Comparison of ENCODE assay signal across 8 cellular contexts in genomic region chr18:6885992-6886823, GRCh38.
A peak's percentile ranks its signal among the peaks of the same experiment; 100 is the strongest.
DNase-seq lines count a peak whose midpoint lies in the region; ATAC-seq and TF ChIP-seq lines count a peak whose summit lies in the region.

No MANE protein-coding gene starts in this region.

- H3K9me3 Mint-ChIP-seq in mesothelial cell of epicardium: no peaks in the 10 kb centered on the region

- no peaks in the 10 kb centered on the region for H3K27me3 Mint-ChIP-seq in mesothelial cell of epicardium (ENCODE audit: low read depth)

- ATAC-seq in RWPE2 (ENCODE audit: low read depth) (peak; percentile 61), GM19467 (IDR thresholded peaks at IDR 0.05; ENCODE audit: unreplicated experiment) (no peak)

- peaks cover 55% of the 10 kb centered on the region for H3K36me3 Mint-ChIP-seq in mesothelial cell of epicardium

- H3K36me3 ChIP-seq in RWPE2 (ENCODE audit: low read depth): no peaks in the 10 kb centered on the region

- H3K4me3 ChIP-seq in Jurkat, Clone E6-1 (ENCODE audit: low read length): no peak overlapping the region
- H3K4me3 ChIP-seq in RWPE2 (ENCODE audit: severe bottlenecking) (no peak overlapping the region), epithelial cell of esophagus (ENCODE audit: low read length) (no peak overlapping the region)

- peak; percentile 80 for TF ChIP-seq CTCF in RWPE2 (IDR thresholded peaks at IDR 0.05; ENCODE audit: poor library complexity, severe bottlenecking)
- peak; percentile 72 for TF ChIP-seq CTCF in epithelial cell of esophagus (IDR thresholded peaks at IDR 0.05; ENCODE audit: insufficient read depth, low read depth, low read length, missing control alignments)
- peak; percentile 82 for TF ChIP-seq CTCF in mesothelial cell of epicardium (IDR thresholded peaks at IDR 0.05; ENCODE audit: unreplicated experiment)

- no peak overlapping the region for H3K27ac ChIP-seq in RWPE2 (ENCODE audit: poor library complexity, severe bottlenecking)

- no peaks in the 10 kb centered on the region for H3K4me1 ChIP-seq in RWPE2 (ENCODE audit: insufficient read depth, poor library complexity, severe bottlenecking)

- H3K4me3 Mint-ChIP-seq in mesothelial cell of epicardium: no peak overlapping the region

- DNase-seq in DMS 273 (lab: John Stamatoyannopoulos, UW; ENCODE audit: unreplicated experiment): peak; percentile 74
- DNase-seq in DMS 273 treated with DMSO at 0.1 percent for 48 hours (lab: John Stamatoyannopoulos, UW): no peak
- DNase-seq in Jurkat, Clone E6-1 (ENCODE audit: low read depth, low spot score): peak; percentile 14
- DNase-seq in RWPE2 (ENCODE audit: low spot score): no peak
- DNase-seq in epithelial cell of esophagus (ENCODE audit: low read depth): peak; percentile 61
- peak in 1 of 2 experiments; percentile 62 for DNase-seq in mesothelial cell of epicardium (ENCODE audit: low spot score in 2 of 2, unreplicated experiment in 2 of 2)
- DNase-seq in stimulated activated naive CD4-positive, alpha-beta T cell (lab: John Stamatoyannopoulos, UW): no peak

- peak overlapping the region; percentile 99 for H3K27ac Mint-ChIP-seq in mesothelial cell of epicardium

- no peaks in the 10 kb centered on the region for H3K27me3 ChIP-seq in RWPE2 (ENCODE audit: insufficient read depth, poor library complexity, severe bottlenecking)

- peaks cover 43% of the 10 kb centered on the region for H3K4me1 Mint-ChIP-seq in mesothelial cell of epicardium

- H3K9me3 ChIP-seq in RWPE2 (ENCODE audit: severe bottlenecking): no peaks in the 10 kb centered on the region

Comparison
In these comparisons a context has a peak if more than half of its experiments do, and no peak if none do; other contexts are left out.
1. DNase-seq: peak in DMS 273 (single experiment), Jurkat, Clone E6-1 (single experiment) and epithelial cell of esophagus (single experiment); none in DMS 273 treated with DMSO at 0.1 percent for 48 hours (single experiment), RWPE2 (single experiment) and stimulated activated naive CD4-positive, alpha-beta T cell (0 of 6).
2. Peak in every context shown above with its lines, with median percentiles within 50 percentile points of each other: CTCF ChIP-seq.